ENCODE assay signal across 1 cellular context in the genomic region with DNA sequence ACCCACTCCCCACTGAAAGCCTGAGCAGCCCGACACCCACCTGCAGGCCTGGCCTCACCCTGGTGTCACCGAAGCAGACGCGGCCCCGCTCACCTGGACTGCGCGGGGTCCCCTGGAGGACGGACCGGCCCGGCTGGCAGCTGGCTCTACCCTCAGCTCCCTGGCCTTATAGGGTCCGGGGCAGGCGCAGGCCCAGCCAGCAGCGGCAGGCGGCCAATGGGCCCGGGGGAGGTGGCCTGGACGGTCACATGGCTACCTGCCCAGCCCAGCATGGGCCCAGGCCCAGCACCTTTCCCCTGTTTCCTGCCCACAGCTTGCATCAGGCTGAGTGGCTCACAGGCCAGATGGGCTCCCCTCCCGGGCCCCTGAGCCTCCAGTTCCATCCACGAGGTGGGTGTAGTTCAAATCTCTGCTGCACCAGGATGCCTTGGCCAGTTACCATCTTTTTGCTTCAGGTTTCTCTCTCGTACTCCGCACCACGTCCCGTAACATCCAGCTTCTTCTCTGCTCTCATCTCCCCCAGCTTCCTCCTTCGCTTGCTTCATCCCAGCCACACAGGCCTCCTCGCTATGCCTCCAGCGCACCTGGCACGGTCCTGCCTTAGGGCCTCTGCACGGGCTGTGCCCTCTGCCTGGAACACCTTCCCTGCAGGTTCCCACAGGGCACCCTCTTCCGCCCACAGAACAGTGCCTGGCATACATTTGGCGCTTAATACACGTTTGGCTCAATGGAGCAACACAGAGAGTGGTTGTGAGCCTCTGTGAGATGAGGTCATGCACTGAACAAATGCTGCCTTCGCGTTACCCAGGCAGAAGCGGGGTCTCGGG.
TF ChIP-seq lines count a peak whose summit lies in the region.

Gene PLIN4 (minus strand): TSS at position 142 of the 827 bp plus-strand sequence. CDS start 214 bp downstream, outside the sequence.

TF ChIP-seq in HepG2, 621 proteins besides CTCF, POLR2A, EP300 and RAD21 (continued from another document and continues in another):
- TF ChIP-seq KDM5A (IDR thresholded peaks at IDR 0.05; ENCODE audit: borderline replicate concordance, low read length): no peak
- TF ChIP-seq SOX5 (CRISPR knock-in tag; IDR thresholded peaks at IDR 0.05; ENCODE audit: borderline replicate concordance): no peak
- TF ChIP-seq, protein P1, sequence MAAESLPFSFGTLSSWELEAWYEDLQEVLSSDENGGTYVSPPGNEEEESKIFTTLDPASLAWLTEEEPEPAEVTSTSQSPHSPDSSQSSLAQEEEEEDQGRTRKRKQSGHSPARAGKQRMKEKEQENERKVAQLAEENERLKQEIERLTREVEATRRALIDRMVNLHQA (CRISPR knock-in tag; IDR thresholded peaks at IDR 0.05): no peak
- no peak for TF ChIP-seq PCBP2 (optimal IDR thresholded peaks at IDR 0.05; ENCODE audit: low read depth, low read length, poor library complexity, severe bottlenecking)
- TF ChIP-seq, protein P2, sequence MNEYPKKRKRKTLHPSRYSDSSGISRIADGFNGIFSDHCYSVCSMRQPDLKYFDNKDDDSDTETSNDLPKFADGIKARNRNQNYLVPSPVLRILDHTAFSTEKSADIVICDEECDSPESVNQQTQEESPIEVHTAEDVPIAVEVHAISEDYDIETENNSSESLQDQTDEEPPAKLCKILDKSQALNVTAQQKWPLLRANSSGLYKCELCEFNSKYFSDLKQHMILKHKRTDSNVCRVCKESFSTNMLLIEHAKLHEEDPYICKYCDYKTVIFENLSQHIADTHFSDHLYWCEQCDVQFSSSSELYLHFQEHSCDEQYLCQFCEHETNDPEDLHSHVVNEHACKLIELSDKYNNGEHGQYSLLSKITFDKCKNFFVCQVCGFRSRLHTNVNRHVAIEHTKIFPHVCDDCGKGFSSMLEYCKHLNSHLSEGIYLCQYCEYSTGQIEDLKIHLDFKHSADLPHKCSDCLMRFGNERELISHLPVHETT (CRISPR knock-in tag; conservative IDR thresholded peaks at IDR 0.05): peak; percentile 63; the same call in 1 of the 2 replicates
- peak; percentile 97 for TF ChIP-seq ZNF687 (CRISPR knock-in tag; IDR thresholded peaks at IDR 0.05)
- TF ChIP-seq GZF1 (CRISPR knock-in tag; IDR thresholded peaks at IDR 0.05): 0 out of 2 replicates have a peak, but pooled peaks have one; percentile 38
- TF ChIP-seq, protein P3, sequence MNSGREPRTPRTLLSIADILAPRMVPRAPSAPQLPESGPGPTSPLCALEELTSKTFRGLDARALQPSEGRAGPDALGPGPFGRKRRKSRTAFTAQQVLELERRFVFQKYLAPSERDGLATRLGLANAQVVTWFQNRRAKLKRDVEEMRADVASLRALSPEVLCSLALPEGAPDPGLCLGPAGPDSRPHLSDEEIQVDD (CRISPR knock-in tag; IDR thresholded peaks at IDR 0.05; ENCODE audit: borderline replicate concordance): no peak
- TF ChIP-seq NFE2L1 (CRISPR knock-in tag; IDR thresholded peaks at IDR 0.05; ENCODE audit: borderline replicate concordance): 0 out of 2 replicates have a peak, but pooled peaks have one; percentile 30
- TF ChIP-seq ZNF350 (CRISPR knock-in tag; IDR thresholded peaks at IDR 0.05; ENCODE audit: borderline replicate concordance, low read depth): peak; percentile 29
- TF ChIP-seq ZNF644 (CRISPR knock-in tag; IDR thresholded peaks at IDR 0.05; ENCODE audit: low read depth): no peak
- no peak for TF ChIP-seq ZNF136 (CRISPR knock-in tag; IDR thresholded peaks at IDR 0.05; ENCODE audit: low read depth)
- no peak for TF ChIP-seq DNMT1 (CRISPR knock-in tag; IDR thresholded peaks at IDR 0.05)
- no peak for TF ChIP-seq CENPX (CRISPR knock-in tag; IDR thresholded peaks at IDR 0.05)
- TF ChIP-seq ZHX2 (IDR thresholded peaks at IDR 0.05; ENCODE audit: low read depth): no peak
- no peak for TF ChIP-seq ZHX2 (CRISPR knock-in tag; IDR thresholded peaks at IDR 0.05; ENCODE audit: borderline replicate concordance)
- no peak for TF ChIP-seq IKZF1 (IDR thresholded peaks at IDR 0.05)
- TF ChIP-seq SRY (CRISPR knock-in tag; IDR thresholded peaks at IDR 0.05): 0 out of 2 replicates have a peak, but pooled peaks have one; percentile 11
- TF ChIP-seq ZNF597 (CRISPR knock-in tag; IDR thresholded peaks at IDR 0.05): no peak
- TF ChIP-seq ZSCAN29 (CRISPR knock-in tag; conservative IDR thresholded peaks at IDR 0.05): no peak
- no peak for TF ChIP-seq MAF1 (CRISPR knock-in tag; IDR thresholded peaks at IDR 0.05; ENCODE audit: borderline replicate concordance)
- TF ChIP-seq, protein P4, sequence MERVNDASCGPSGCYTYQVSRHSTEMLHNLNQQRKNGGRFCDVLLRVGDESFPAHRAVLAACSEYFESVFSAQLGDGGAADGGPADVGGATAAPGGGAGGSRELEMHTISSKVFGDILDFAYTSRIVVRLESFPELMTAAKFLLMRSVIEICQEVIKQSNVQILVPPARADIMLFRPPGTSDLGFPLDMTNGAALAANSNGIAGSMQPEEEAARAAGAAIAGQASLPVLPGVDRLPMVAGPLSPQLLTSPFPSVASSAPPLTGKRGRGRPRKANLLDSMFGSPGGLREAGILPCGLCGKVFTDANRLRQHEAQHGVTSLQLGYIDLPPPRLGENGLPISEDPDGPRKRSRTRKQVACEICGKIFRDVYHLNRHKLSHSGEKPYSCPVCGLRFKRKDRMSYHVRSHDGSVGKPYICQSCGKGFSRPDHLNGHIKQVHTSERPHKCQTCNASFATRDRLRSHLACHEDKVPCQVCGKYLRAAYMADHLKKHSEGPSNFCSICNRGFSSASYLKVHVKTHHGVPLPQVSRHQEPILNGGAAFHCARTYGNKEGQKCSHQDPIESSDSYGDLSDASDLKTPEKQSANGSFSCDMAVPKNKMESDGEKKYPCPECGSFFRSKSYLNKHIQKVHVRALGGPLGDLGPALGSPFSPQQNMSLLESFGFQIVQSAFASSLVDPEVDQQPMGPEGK (CRISPR knock-in tag; IDR thresholded peaks at IDR 0.05): peak; percentile 31; the same call in 1 of the 2 replicates
- TF ChIP-seq, protein P5, sequence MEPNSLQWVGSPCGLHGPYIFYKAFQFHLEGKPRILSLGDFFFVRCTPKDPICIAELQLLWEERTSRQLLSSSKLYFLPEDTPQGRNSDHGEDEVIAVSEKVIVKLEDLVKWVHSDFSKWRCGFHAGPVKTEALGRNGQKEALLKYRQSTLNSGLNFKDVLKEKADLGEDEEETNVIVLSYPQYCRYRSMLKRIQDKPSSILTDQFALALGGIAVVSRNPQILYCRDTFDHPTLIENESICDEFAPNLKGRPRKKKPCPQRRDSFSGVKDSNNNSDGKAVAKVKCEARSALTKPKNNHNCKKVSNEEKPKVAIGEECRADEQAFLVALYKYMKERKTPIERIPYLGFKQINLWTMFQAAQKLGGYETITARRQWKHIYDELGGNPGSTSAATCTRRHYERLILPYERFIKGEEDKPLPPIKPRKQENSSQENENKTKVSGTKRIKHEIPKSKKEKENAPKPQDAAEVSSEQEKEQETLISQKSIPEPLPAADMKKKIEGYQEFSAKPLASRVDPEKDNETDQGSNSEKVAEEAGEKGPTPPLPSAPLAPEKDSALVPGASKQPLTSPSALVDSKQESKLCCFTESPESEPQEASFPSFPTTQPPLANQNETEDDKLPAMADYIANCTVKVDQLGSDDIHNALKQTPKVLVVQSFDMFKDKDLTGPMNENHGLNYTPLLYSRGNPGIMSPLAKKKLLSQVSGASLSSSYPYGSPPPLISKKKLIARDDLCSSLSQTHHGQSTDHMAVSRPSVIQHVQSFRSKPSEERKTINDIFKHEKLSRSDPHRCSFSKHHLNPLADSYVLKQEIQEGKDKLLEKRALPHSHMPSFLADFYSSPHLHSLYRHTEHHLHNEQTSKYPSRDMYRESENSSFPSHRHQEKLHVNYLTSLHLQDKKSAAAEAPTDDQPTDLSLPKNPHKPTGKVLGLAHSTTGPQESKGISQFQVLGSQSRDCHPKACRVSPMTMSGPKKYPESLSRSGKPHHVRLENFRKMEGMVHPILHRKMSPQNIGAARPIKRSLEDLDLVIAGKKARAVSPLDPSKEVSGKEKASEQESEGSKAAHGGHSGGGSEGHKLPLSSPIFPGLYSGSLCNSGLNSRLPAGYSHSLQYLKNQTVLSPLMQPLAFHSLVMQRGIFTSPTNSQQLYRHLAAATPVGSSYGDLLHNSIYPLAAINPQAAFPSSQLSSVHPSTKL (CRISPR knock-in tag; IDR thresholded peaks at IDR 0.05): no peak; the same call in 1 of the 2 replicates
- TF ChIP-seq, protein P6, sequence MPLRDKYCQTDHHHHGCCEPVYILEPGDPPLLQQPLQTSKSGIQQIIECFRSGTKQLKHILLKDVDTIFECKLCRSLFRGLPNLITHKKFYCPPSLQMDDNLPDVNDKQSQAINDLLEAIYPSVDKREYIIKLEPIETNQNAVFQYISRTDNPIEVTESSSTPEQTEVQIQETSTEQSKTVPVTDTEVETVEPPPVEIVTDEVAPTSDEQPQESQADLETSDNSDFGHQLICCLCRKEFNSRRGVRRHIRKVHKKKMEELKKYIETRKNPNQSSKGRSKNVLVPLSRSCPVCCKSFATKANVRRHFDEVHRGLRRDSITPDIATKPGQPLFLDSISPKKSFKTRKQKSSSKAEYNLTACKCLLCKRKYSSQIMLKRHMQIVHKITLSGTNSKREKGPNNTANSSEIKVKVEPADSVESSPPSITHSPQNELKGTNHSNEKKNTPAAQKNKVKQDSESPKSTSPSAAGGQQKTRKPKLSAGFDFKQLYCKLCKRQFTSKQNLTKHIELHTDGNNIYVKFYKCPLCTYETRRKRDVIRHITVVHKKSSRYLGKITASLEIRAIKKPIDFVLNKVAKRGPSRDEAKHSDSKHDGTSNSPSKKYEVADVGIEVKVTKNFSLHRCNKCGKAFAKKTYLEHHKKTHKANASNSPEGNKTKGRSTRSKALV (CRISPR knock-in tag; IDR thresholded peaks at IDR 0.05): 0 out of 2 replicates have a peak, but pooled peaks have one; percentile 48
